Comparison of ENCODE assay signal across 8 cellular contexts in genomic region chr7:144437370-144438191, GRCh38. TPM values are rescaled to one million over a fixed set of nuclear protein-coding genes. Genes with fewer than 3 reads are reported as not detected.
DNase-seq lines count a peak whose midpoint lies in the region; ATAC-seq and TF ChIP-seq lines count a peak whose summit lies in the region.

No MANE protein-coding gene starts in this region.

- ATAC-seq in HG02852 (IDR thresholded peaks at IDR 0.05; ENCODE audit: unreplicated experiment), result peak; percentile 81
- no peak for ATAC-seq in stimulated activated memory B cell treated with anti-CD40 and anti-IgM and Interleukin-4, amounts not matched to agents 10 μg/mL and 1 μg/mL and 100 μg/mL, for 72 hours

- H3K36me3 Mint-ChIP-seq in activated CD4-positive, alpha-beta memory T cell treated with anti-CD3 and anti-CD28 coated beads, Interleukin-2, amount 10 ng/mL, durations not matched to agents 7 days and 5 days (ENCODE audit: low read depth), result no peaks in the 10 kb centered on the region
- H3K36me3 Mint-ChIP-seq in stimulated activated memory B cell treated with anti-CD40 and anti-IgM and Interleukin-4, amounts not matched to agents 10 μg/mL and 1 μg/mL and 100 μg/mL, for 72 hours, result no peaks in the 10 kb centered on the region

- CTCF ChIA-PET in activated CD4-positive, alpha-beta memory T cell treated with anti-CD3 and anti-CD28 coated beads, Interleukin-2, amount 10 ng/mL, durations not matched to agents 7 days and 5 days (lab: Charles Lee), result interaction anchor here (0.9 to 1.5 kb wide), 3 partner anchors 8 to 310 kb away, joined by 3 to 4 read pairs (median 3); no protein-coding TSS in a partner anchor

- no peak overlapping the region for H3K27ac Mint-ChIP-seq in activated CD4-positive, alpha-beta memory T cell treated with anti-CD3 and anti-CD28 coated beads, Interleukin-2, amount 10 ng/mL, durations not matched to agents 7 days and 5 days
- no peak overlapping the region for H3K27ac Mint-ChIP-seq in stimulated activated memory B cell treated with anti-CD40 and anti-IgM and Interleukin-4, amounts not matched to agents 10 μg/mL and 1 μg/mL and 100 μg/mL, for 72 hours

- H3K4me3 Mint-ChIP-seq in activated CD4-positive, alpha-beta memory T cell treated with anti-CD3 and anti-CD28 coated beads, Interleukin-2, amount 10 ng/mL, durations not matched to agents 7 days and 5 days, result no peak overlapping the region
- H3K4me3 Mint-ChIP-seq in stimulated activated memory B cell treated with anti-CD40 and anti-IgM and Interleukin-4, amounts not matched to agents 10 μg/mL and 1 μg/mL and 100 μg/mL, for 72 hours, result no peak overlapping the region

- DNase-seq in AG08395 (ENCODE audit: low spot score) (peak; percentile 58), NCI-H226 (peak; percentile 13), fibroblast of mammary gland (ENCODE audit: low read depth) (peak; percentile 72), occipital lobe (lab: John Stamatoyannopoulos, UW) (peak; percentile 5)
- DNase-seq in activated CD4-positive, alpha-beta memory T cell treated with anti-CD3 and anti-CD28 coated beads, Interleukin-2, amount 10 ng/mL, durations not matched to agents 7 days and 5 days, result peak; percentile 56

- H3K4me3 ChIP-seq in fibroblast of mammary gland (ENCODE audit: control insufficient read depth, low read depth, low read length), result no peak overlapping the region

- TF ChIP-seq CTCF in GM12874 (IDR thresholded peaks at IDR 0.05; ENCODE audit: insufficient read depth, low read depth, low read length), result peak; percentile 32; the same call in 1 of the 2 replicates
- peak; percentile 60 for TF ChIP-seq CTCF in fibroblast of mammary gland (conservative IDR thresholded peaks at IDR 0.05; ENCODE audit: control insufficient read depth, insufficient read depth, low read depth, low read length)

- peaks cover 3% of the 10 kb centered on the region for H3K27me3 Mint-ChIP-seq in activated CD4-positive, alpha-beta memory T cell treated with anti-CD3 and anti-CD28 coated beads, Interleukin-2, amount 10 ng/mL, durations not matched to agents 7 days and 5 days
- H3K27me3 Mint-ChIP-seq in stimulated activated memory B cell treated with anti-CD40 and anti-IgM and Interleukin-4, amounts not matched to agents 10 μg/mL and 1 μg/mL and 100 μg/mL, for 72 hours, result peaks cover 18% of the 10 kb centered on the region

- H3K4me1 Mint-ChIP-seq in activated CD4-positive, alpha-beta memory T cell treated with anti-CD3 and anti-CD28 coated beads, Interleukin-2, amount 10 ng/mL, durations not matched to agents 7 days and 5 days, result no peaks in the 10 kb centered on the region
- no peaks in the 10 kb centered on the region for H3K4me1 Mint-ChIP-seq in stimulated activated memory B cell treated with anti-CD40 and anti-IgM and Interleukin-4, amounts not matched to agents 10 μg/mL and 1 μg/mL and 100 μg/mL, for 72 hours

- H3K9me3 Mint-ChIP-seq in activated CD4-positive, alpha-beta memory T cell treated with anti-CD3 and anti-CD28 coated beads, Interleukin-2, amount 10 ng/mL, durations not matched to agents 7 days and 5 days, result no peaks in the 10 kb centered on the region
- no peaks in the 10 kb centered on the region for H3K9me3 Mint-ChIP-seq in stimulated activated memory B cell treated with anti-CD40 and anti-IgM and Interleukin-4, amounts not matched to agents 10 μg/mL and 1 μg/mL and 100 μg/mL, for 72 hours

- POLR2A ChIA-PET in activated CD4-positive, alpha-beta memory T cell treated with anti-CD3 and anti-CD28 coated beads, Interleukin-2, amount 10 ng/mL, durations not matched to agents 7 days and 5 days (lab: Charles Lee), result no interaction called here

RNA-seq across cellular contexts. Expression of gene NOBOX, which starts 34.1 kb away (rescaled TPM):
- not detected for total RNA-seq in activated CD4-positive, alpha-beta memory T cell treated with anti-CD3 and anti-CD28 coated beads, Interleukin-2, amount 10 ng/mL, durations not matched to agents 7 days and 5 days
- not detected for total RNA-seq in occipital lobe

Comparison
In these comparisons a context has a peak if more than half of its experiments do, and no peak if none do; other contexts are left out.
1. DNase-seq: peak in every context shown above with its lines; median percentile 72 in fibroblast of mammary gland; 58 in AG08395; 56 in activated CD4-positive, alpha-beta memory T cell treated with anti-CD3 and anti-CD28 coated beads, Interleukin-2, amount 10 ng/mL, durations not matched to agents 7 days and 5 days; 13 in NCI-H226; 5 in occipital lobe.